Comparison of ENCODE assay signal across 1 cellular context in genomic region chrX:120304241-120304640, GRCh38.
A peak's percentile ranks its signal among the peaks of the same experiment; 100 is the strongest.
TF ChIP-seq lines count a peak whose summit lies in the region.

No MANE protein-coding gene starts in this region.

TF ChIP-seq in K562, 482 proteins besides CTCF, POLR2A, EP300 and RAD21:
- no peak for TF ChIP-seq SMAD2 (IDR thresholded peaks at IDR 0.05; ENCODE audit: low read depth, low read length)
- no peak for TF ChIP-seq FUS (optimal IDR thresholded peaks at IDR 0.05; ENCODE audit: low read depth, low read length)
- TF ChIP-seq PHF21A (IDR thresholded peaks at IDR 0.05; ENCODE audit: borderline replicate concordance, low read depth) = no peak
- no peak for TF ChIP-seq RREB1 (CRISPR knock-in tag; IDR thresholded peaks at IDR 0.05)
- TF ChIP-seq FOXJ2 (tag; IDR thresholded peaks at IDR 0.05) = no peak
- TF ChIP-seq NFE2 (IDR thresholded peaks at IDR 0.05; ENCODE audit: low read depth) = 0 out of 2 replicates have a peak, but pooled peaks have one; percentile 8
- no peak for TF ChIP-seq HSF4 (CRISPR knock-in tag; IDR thresholded peaks at IDR 0.05; ENCODE audit: borderline replicate concordance)
- TF ChIP-seq C11orf30 (IDR thresholded peaks at IDR 0.05; ENCODE audit: low read depth) = 0 out of 2 replicates have a peak, but pooled peaks have one; percentile 14
- no peak for TF ChIP-seq HNRNPK (IDR thresholded peaks at IDR 0.05; ENCODE audit: low read depth, low read length, poor library complexity, severe bottlenecking)
- TF ChIP-seq RUNX1 (IDR thresholded peaks at IDR 0.05; ENCODE audit: low read depth) = no peak
- TF ChIP-seq MAFG (tag; conservative IDR thresholded peaks at IDR 0.05) = peak; percentile 9; the same call in 1 of the 2 replicates
- TF ChIP-seq EWSR1 (IDR thresholded peaks at IDR 0.05; ENCODE audit: borderline replicate concordance, low read depth, partially characterized antibody) = no peak
- TF ChIP-seq ZBTB1 (CRISPR knock-in tag; IDR thresholded peaks at IDR 0.05; ENCODE audit: borderline replicate concordance, low read depth) = no peak
- no peak for TF ChIP-seq SMC3 (conservative IDR thresholded peaks at IDR 0.05; ENCODE audit: insufficient read depth, low read depth, low read length)
- TF ChIP-seq ZNF124 (CRISPR knock-in tag; IDR thresholded peaks at IDR 0.05) = no peak
- TF ChIP-seq JUNB (CRISPR knock-in tag; conservative IDR thresholded peaks at IDR 0.05) = no peak
- no peak for TF ChIP-seq CHD2 (IDR thresholded peaks at IDR 0.05; ENCODE audit: low read depth, low read length)
- no peak for TF ChIP-seq NR1H2 (CRISPR knock-in tag; IDR thresholded peaks at IDR 0.05)
- no peak for TF ChIP-seq ETS2 (tag; IDR thresholded peaks at IDR 0.05; ENCODE audit: borderline replicate concordance, poor library complexity, severe bottlenecking)
- no peak for TF ChIP-seq CC2D1A (IDR thresholded peaks at IDR 0.05)
